Comparison of ENCODE assay signal across 7 cellular contexts in genomic region chr4:118343501-118343900, GRCh38.
"Had no signal": no experiment of that assay in that cellular context is flagged by ENCODE, and none has a peak within 500 bp of the region (broad histone marks: within the 10 kb centered on the region; RNA-seq: fewer than 3 reads in every experiment).

No MANE protein-coding gene starts in this region.

- H3K9me3 Mint-ChIP-seq: H9, HFFc6 had no signal

- DNase-seq: GM23248, H9, HFFc6, IMR-90, KG1 had no signal

- H2AFZ ChIP-seq: GM23248 had no signal

- ATAC-seq: HCT116, K562 had no signal

- H3K9ac ChIP-seq: GM23248 had no signal

- H3K27ac ChIP-seq: GM23248 had no signal

- H3K4me3 ChIP-seq: GM23248, K562 had no signal

- H3K27ac Mint-ChIP-seq: H9, HFFc6 had no signal

- H3K4me3 Mint-ChIP-seq: H9, HFFc6 had no signal
